ENCODE assay signal across 25 cellular contexts in genomic region chrX:136735604-136736003, GRCh38. TPM values are rescaled to one million over a fixed set of nuclear protein-coding genes. Genes with fewer than 3 reads are reported as not detected.
DNase-seq lines count a peak whose midpoint lies in the region; ATAC-seq, FAIRE-seq and TF ChIP-seq lines count a peak whose summit lies in the region.
"Had no signal": no experiment of that assay in that cellular context is flagged by ENCODE, and none has a peak within 500 bp of the region (broad histone marks: within the 10 kb centered on the region; RNA-seq: fewer than 3 reads in every experiment).

No MANE protein-coding gene starts in this region.

- no peaks in the 10 kb centered on the region for H3K27me3 ChIP-seq in CD4-positive, alpha-beta memory T cell (ENCODE audit: insufficient read depth, low read length)
- H3K27me3 ChIP-seq in pancreas (no peaks in the 10 kb centered on the region), Karpas-422 (ENCODE audit: low read length) (no peaks in the 10 kb centered on the region), PC-3 (ENCODE audit: low read length) (no peaks in the 10 kb centered on the region)
- H3K27me3 ChIP-seq: foreskin keratinocyte, suprapubic skin, uterus had no signal

- H3K4me3 ChIP-seq in CD4-positive, alpha-beta memory T cell (ENCODE audit: low read length in 2 of 2): no peak overlapping the region
- H3K4me3 ChIP-seq in pancreas: no peak overlapping the region
- H3K4me3 ChIP-seq in Karpas-422 (ENCODE audit: low read length): no peak overlapping the region
- H3K4me3 ChIP-seq in PC-3 (ENCODE audit: low read length): no peak overlapping the region
- H3K4me3 ChIP-seq: dorsolateral prefrontal cortex, suprapubic skin, uterus had no signal

- no peak overlapping the region for H3K27ac ChIP-seq in CD4-positive, alpha-beta memory T cell (ENCODE audit: low read depth, low read length)
- H3K27ac ChIP-seq in pancreas (no peak overlapping the region), Karpas-422 (ENCODE audit: low read length) (no peak overlapping the region), PC-3 (ENCODE audit: low read length) (no peak overlapping the region)
- H3K27ac ChIP-seq: dorsolateral prefrontal cortex, epithelial cell of prostate, foreskin keratinocyte, suprapubic skin, uterus had no signal

- H3K9ac ChIP-seq in Karpas-422 (ENCODE audit: low read length) (no peak overlapping the region), PC-3 (ENCODE audit: low read length) (no peak overlapping the region)

- intact Hi-C loops in CD4-positive, alpha-beta memory T cell (cut with micrococcal nuclease): no loop called here
- intact Hi-C loops in pancreas (cut with DNase I) (no loop called here), PC-3 (cut with micrococcal nuclease) (no loop called here)

- WGBS in pancreas, 2 donors: 41 to 84% methylated on average over 1 of the region's 1 CpG

- CTCF ChIA-PET in CD4-positive, alpha-beta memory T cell (lab: Charles Lee; ENCODE audit: partially characterized antibody): interaction anchor here (1.3 kb wide), 1 partner anchor 152 kb away, joined by 3 read pairs; no protein-coding TSS in a partner anchor
- CTCF ChIA-PET in PC-3 (lab: Charles Lee): no interaction called here

- peak; percentile 67 for FAIRE-seq in pancreas (lab: Jason Lieb, UNC)
- FAIRE-seq: HTR-8/SVneo, keratinocyte had no signal

- peaks cover 9% of the 10 kb centered on the region for H3K36me3 Mint-ChIP-seq in activated naive CD4-positive, alpha-beta T cell treated with anti-CD3 and anti-CD28 coated beads, Interleukin-2, amount 50 U/mL, for 24 hours
- H3K36me3 Mint-ChIP-seq in CD4-positive, alpha-beta memory T cell: peaks cover 12 to 55% of the 10 kb centered on the region in 2 donors

- H3F3A ChIP-seq in PC-3 (ENCODE audit: low read length, unreplicated experiment): no peaks in the 10 kb centered on the region

- no peak overlapping the region for H3K4me3 Mint-ChIP-seq in activated naive CD4-positive, alpha-beta T cell treated with anti-CD3 and anti-CD28 coated beads, Interleukin-2, amount 50 U/mL, for 24 hours
- peak overlapping the region in 2 of 8 donors; percentile 10 to 58 for H3K4me3 Mint-ChIP-seq in CD4-positive, alpha-beta memory T cell

- peaks cover 21% of the 10 kb centered on the region for H3K4me1 ChIP-seq in CD4-positive, alpha-beta memory T cell (ENCODE audit: insufficient read depth, low read length)
- H3K4me1 ChIP-seq in pancreas: no peaks in the 10 kb centered on the region
- peaks cover 8% of the 10 kb centered on the region for H3K4me1 ChIP-seq in Karpas-422 (ENCODE audit: low read length)
- no peaks in the 10 kb centered on the region for H3K4me1 ChIP-seq in PC-3 (ENCODE audit: insufficient read depth, low read length)
- H3K4me1 ChIP-seq: foreskin keratinocyte, suprapubic skin, uterus had no signal

- H3K79me2 ChIP-seq in Karpas-422 (ENCODE audit: low read length) (no peaks in the 10 kb centered on the region), PC-3 (ENCODE audit: low read length) (no peaks in the 10 kb centered on the region)

- peaks cover 58% of the 10 kb centered on the region for H3K4me1 Mint-ChIP-seq in activated naive CD4-positive, alpha-beta T cell treated with anti-CD3 and anti-CD28 coated beads, Interleukin-2, amount 50 U/mL, for 24 hours
- peaks cover 22 to 51% (median 34%) of the 10 kb centered on the region in 4 donors for H3K4me1 Mint-ChIP-seq in CD4-positive, alpha-beta memory T cell

- POLR2A ChIA-PET in CD4-positive, alpha-beta memory T cell (lab: Charles Lee; ENCODE audit: partially characterized antibody): no interaction called here
- POLR2A ChIA-PET in PC-3 (lab: Charles Lee; ENCODE audit: unreplicated experiment): no interaction called here

- peaks cover 14% of the 10 kb centered on the region for H3K36me3 ChIP-seq in CD4-positive, alpha-beta memory T cell (ENCODE audit: insufficient read depth, low read length)
- H3K36me3 ChIP-seq in pancreas (no peaks in the 10 kb centered on the region), Karpas-422 (ENCODE audit: insufficient read depth, low read length) (no peaks in the 10 kb centered on the region), PC-3 (ENCODE audit: low read depth, low read length) (no peaks in the 10 kb centered on the region)
- H3K36me3 ChIP-seq: suprapubic skin, uterus had no signal

- BruUV-seq in PC-3 (replicated peaks; lab: Mats Ljungman, UMichigan): no TSS peak

- no peaks in the 10 kb centered on the region for H3K27me3 Mint-ChIP-seq in activated naive CD4-positive, alpha-beta T cell treated with anti-CD3 and anti-CD28 coated beads, Interleukin-2, amount 50 U/mL, for 24 hours
- H3K27me3 Mint-ChIP-seq in CD4-positive, alpha-beta memory T cell: no peaks in the 10 kb centered on the region

- no peaks in the 10 kb centered on the region for H4K20me1 ChIP-seq in Karpas-422 (ENCODE audit: insufficient read depth, low read depth, low read length)
- no peaks in the 10 kb centered on the region for H4K20me1 ChIP-seq in PC-3 (ENCODE audit: low read length)

- H3K9me3 Mint-ChIP-seq in activated naive CD4-positive, alpha-beta T cell treated with anti-CD3 and anti-CD28 coated beads, Interleukin-2, amount 50 U/mL, for 24 hours: no peaks in the 10 kb centered on the region
- H3K9me3 Mint-ChIP-seq in CD4-positive, alpha-beta memory T cell: no peaks in the 10 kb centered on the region

- H3K9me2 ChIP-seq in Karpas-422 (replicated peaks; ENCODE audit: insufficient read depth, low read length): no peaks in the 10 kb centered on the region
- no peaks in the 10 kb centered on the region for H3K9me2 ChIP-seq in PC-3 (replicated peaks; ENCODE audit: low read length)

- TF ChIP-seq CTCF in pancreas (IDR thresholded peaks at IDR 0.05) (no peak), PC-3 (conservative IDR thresholded peaks at IDR 0.05; ENCODE audit: low read depth, low read length) (no peak)

- no peak for ATAC-seq in pancreas
- no peak for ATAC-seq in PC-3
- ATAC-seq: foreskin keratinocyte, HCT116, right cardiac atrium had no signal

- H3K27ac Mint-ChIP-seq in activated naive CD4-positive, alpha-beta T cell treated with anti-CD3 and anti-CD28 coated beads, Interleukin-2, amount 50 U/mL, for 24 hours: peak overlapping the region; percentile 51
- H3K27ac Mint-ChIP-seq in CD4-positive, alpha-beta memory T cell: peak overlapping the region in 4 of 7 donors; percentile 1 to 37 (median 24)

- H3K4me2 ChIP-seq in Karpas-422 (ENCODE audit: low read depth, low read length, poor library complexity, severe bottlenecking) (no peak overlapping the region), PC-3 (ENCODE audit: low read length) (no peak overlapping the region)

- no peak for DNase-seq in activated naive CD4-positive, alpha-beta T cell treated with anti-CD3 and anti-CD28 coated beads, Interleukin-2, amount 50 U/mL, for 16 hours
- DNase-seq in CD4-positive, alpha-beta memory T cell: no peak
- peak; percentile 55 for DNase-seq in OCI-M1 (lab: John Stamatoyannopoulos, UW)
- DNase-seq in pancreas: no peak
- DNase-seq in Karpas-422: no peak
- no peak for DNase-seq in PC-3
- DNase-seq in DMS79 treated with DMSO at 0.1 percent for 48 hours (lab: John Stamatoyannopoulos, UW): no peak
- DNase-seq: activated gamma-delta T cell treated with Interleukin-2 at 50 U/mL for 16 hours; anterior cingulate cortex; caudate nucleus; DND-41; dorsolateral prefrontal cortex; foreskin keratinocyte; NCI-H1436 treated with DMSO at 0.1 percent for 48 hours; NCI-H526; right cardiac atrium; SHP77 treated with DMSO at 0.1 percent for 48 hours; stimulated activated CD8-positive, alpha-beta memory T cell treated with anti-CD3 and anti-CD28 coated beads, Interleukin-4, amount 100 ng/mL, for 48 hours; uterus had no signal

- no peaks in the 10 kb centered on the region for H3K9me3 ChIP-seq in CD4-positive, alpha-beta memory T cell (ENCODE audit: control insufficient read depth in 1 of 2, low read length in 2 of 2)
- no peaks in the 10 kb centered on the region for H3K9me3 ChIP-seq in pancreas
- no peaks in the 10 kb centered on the region for H3K9me3 ChIP-seq in Karpas-422 (ENCODE audit: low read length)
- no peaks in the 10 kb centered on the region for H3K9me3 ChIP-seq in PC-3 (ENCODE audit: low read length)
- H3K9me3 ChIP-seq: suprapubic skin, uterus had no signal

- H2AFZ ChIP-seq in Karpas-422 (ENCODE audit: low read length): no peak overlapping the region
- H2AFZ ChIP-seq in PC-3 (ENCODE audit: low read length): no peak overlapping the region

RNA-seq across cellular contexts. Expression of gene ARHGEF6, which starts 45.1 kb away (rescaled TPM):
- total RNA-seq in CD4-positive, alpha-beta memory T cell: 10 to 100 TPM; 81.3 to 83.4 TPM
- polyA plus RNA-seq in CD4-positive, alpha-beta memory T cell: 10 to 100 TPM; 77.7 to 86.1 TPM
- total RNA-seq in pancreas (1 to 10 TPM; 1.2 to 6.2 (median 2.7) TPM), PC-3 (2014; rRNA removed) (2.1 and 3.3 TPM in 2 replicates)
- polyA plus RNA-seq in pancreas: 1 to 10 TPM; 1.2 to 1.9 TPM
- 0.61 and 2.6 TPM in 2 replicates for total RNA-seq in Karpas-422 (2014; rRNA removed; shearing (Covaris generic); ENCODE audit: low replicate concordance)

Comparison
In these comparisons a context has a peak if more than half of its experiments do, and no peak if none do; other contexts are left out.
1. RNA of gene ARHGEF6, which starts 45.1 kb away (total RNA-seq): 81.3 to 83.4 TPM in CD4-positive, alpha-beta memory T cell; 2.1 to 3.3 TPM in PC-3, 1.2 to 6.2 TPM in pancreas and 0.61 to 2.6 TPM in Karpas-422; every median in the first group is over 10 times any median in the second.